ENCODE assay signal across 1 cellular context in genomic region chr13:30025351-30025750, GRCh38.
TF ChIP-seq lines count a peak whose summit lies in the region.

No MANE protein-coding gene starts in this region.

TF ChIP-seq in IMR-90, 13 proteins besides CTCF, POLR2A, EP300 and RAD21 (continued from another document):
- TF ChIP-seq MAFK (IDR thresholded peaks at IDR 0.05; ENCODE audit: low read depth, low read length) (no peak), RCOR1 (IDR thresholded peaks at IDR 0.05; ENCODE audit: insufficient replicate concordance, low read length) (no peak), CHD1 (IDR thresholded peaks at IDR 0.05; ENCODE audit: low read depth, low read length) (no peak)
